ENCODE assay signal across 24 cellular contexts in genomic region chr17:81931557-81932332, GRCh38. TPM values are rescaled to one million over a fixed set of nuclear protein-coding genes. Genes with fewer than 3 reads are reported as not detected.
DNase-seq lines count a peak whose midpoint lies in the region; TF ChIP-seq lines count a peak whose summit lies in the region.
"Had no signal": no experiment of that assay in that cellular context is flagged by ENCODE, and none has a peak within 500 bp of the region (broad histone marks: within the 10 kb centered on the region; RNA-seq: fewer than 3 reads in every experiment).

No MANE protein-coding gene starts in this region.

- H3K4me1 Mint-ChIP-seq in chondrocyte (ENCODE audit: low read depth) = peaks cover 24% of the 10 kb centered on the region

- no peaks in the 10 kb centered on the region for H3K9me3 Mint-ChIP-seq in chondrocyte (ENCODE audit: low read depth)
- H3K9me3 Mint-ChIP-seq: activated CD8-positive, alpha-beta T cell treated with anti-CD3 and anti-CD28 coated beads for 36 hours; activated naive CD4-positive, alpha-beta T cell treated with anti-CD3 and anti-CD28 coated beads, Interleukin-2, amount 50 U/mL, for 24 hours; activated T-cell treated with anti-CD3 and anti-CD28 coated beads, Interleukin-2, amount 50 U/mL, for 4 hours; nephron progenitor cell; T-helper 1 cell treated with Interleukin-12 subunit alpha and Interleukin-12 subunit beta and Interleukin-4 antibody, amounts not matched to agents 30 μg/mL and 1 μg/mL, for 36 hours had no signal

- H3K9ac ChIP-seq in BLaER1 treated with 17β-estradiol and CSF1 and Interleukin-3, amounts not matched to agents 10 nM and 100 nM = peak overlapping the region in 3 of 11 experiments; percentile 17 to 52 (median 38); a peak in 2 of 22 replicates
- no peak overlapping the region for H3K9ac ChIP-seq in Karpas-422 (ENCODE audit: low read length)

- H3K4me3 ChIP-seq in BLaER1 treated with 17β-estradiol and CSF1 and Interleukin-3, amounts not matched to agents 10 nM and 100 nM = no peak overlapping the region
- H3K4me3 ChIP-seq in adrenal gland = no peak overlapping the region
- no peak overlapping the region for H3K4me3 ChIP-seq in Karpas-422 (ENCODE audit: low read length)
- H3K4me3 ChIP-seq: body of pancreas, coronary artery, psoas muscle, skin epidermis, suprapubic skin had no signal

- no peaks in the 10 kb centered on the region for H3K9me3 ChIP-seq in BLaER1 treated with 17β-estradiol and CSF1 and Interleukin-3, amounts not matched to agents 10 nM and 100 nM (replicated peaks in 1 of 11)
- no peaks in the 10 kb centered on the region for H3K9me3 ChIP-seq in adrenal gland (replicated peaks in 1 of 3)
- H3K9me3 ChIP-seq in Karpas-422 (ENCODE audit: low read length) = no peaks in the 10 kb centered on the region
- H3K9me3 ChIP-seq: BE2C, body of pancreas, psoas muscle, suprapubic skin had no signal

- H3K27ac ChIP-seq in BLaER1 treated with 17β-estradiol and CSF1 and Interleukin-3, amounts not matched to agents 10 nM and 100 nM = no peak overlapping the region
- H3K27ac ChIP-seq in adrenal gland (no peak overlapping the region), Karpas-422 (ENCODE audit: low read length) (no peak overlapping the region)
- H3K27ac ChIP-seq: body of pancreas, coronary artery, psoas muscle, skin epidermis, suprapubic skin had no signal

- peaks cover 0 to 31% (median 18%) of the 10 kb centered on the region in 11 experiments; a peak in 11 of 22 replicates for H3K36me3 ChIP-seq in BLaER1 treated with 17β-estradiol and CSF1 and Interleukin-3, amounts not matched to agents 10 nM and 100 nM
- H3K36me3 ChIP-seq in adrenal gland (replicated peaks in 1 of 2) (no peaks in the 10 kb centered on the region), Karpas-422 (ENCODE audit: insufficient read depth, low read length) (no peaks in the 10 kb centered on the region)
- H3K36me3 ChIP-seq: suprapubic skin had no signal

- H3K4me3 Mint-ChIP-seq in chondrocyte (ENCODE audit: unreplicated experiment) = no peak overlapping the region
- H3K4me3 Mint-ChIP-seq: activated CD8-positive, alpha-beta T cell treated with anti-CD3 and anti-CD28 coated beads for 36 hours; activated T-cell treated with anti-CD3 and anti-CD28 coated beads, Interleukin-2, amount 50 U/mL, for 4 hours; nephron progenitor cell had no signal

- peaks cover 32 to 83% (median 67%) of the 10 kb centered on the region in 10 experiments for H3K4me1 ChIP-seq in BLaER1 treated with 17β-estradiol and CSF1 and Interleukin-3, amounts not matched to agents 10 nM and 100 nM
- H3K4me1 ChIP-seq in adrenal gland (replicated peaks in 1 of 2) (peaks cover 7 to 10% of the 10 kb centered on the region in 2 donors), Karpas-422 (ENCODE audit: low read length) (peaks cover 8% of the 10 kb centered on the region)
- H3K4me1 ChIP-seq: BE2C had no signal

- peak overlapping the region; percentile 17 for H3K27ac Mint-ChIP-seq in chondrocyte (ENCODE audit: unreplicated experiment)
- H3K27ac Mint-ChIP-seq: activated CD8-positive, alpha-beta T cell treated with anti-CD3 and anti-CD28 coated beads for 36 hours; activated naive CD4-positive, alpha-beta T cell treated with anti-CD3 and anti-CD28 coated beads, Interleukin-2, amount 50 U/mL, for 24 hours; nephron progenitor cell had no signal

- H3K36me3 Mint-ChIP-seq in chondrocyte (ENCODE audit: low read depth) = peaks cover 10% of the 10 kb centered on the region

- no peak overlapping the region for H2AFZ ChIP-seq in Karpas-422 (ENCODE audit: low read length)

- peaks cover 4% of the 10 kb centered on the region for H3K79me2 ChIP-seq in Karpas-422 (ENCODE audit: low read length)

- peaks cover 0 to 77% (median 24%) of the 10 kb centered on the region in 11 experiments; a peak in 12 of 22 replicates for H4K20me1 ChIP-seq in BLaER1 treated with 17β-estradiol and CSF1 and Interleukin-3, amounts not matched to agents 10 nM and 100 nM
- no peaks in the 10 kb centered on the region for H4K20me1 ChIP-seq in Karpas-422 (ENCODE audit: insufficient read depth, low read depth, low read length)

- intact Hi-C loops in adrenal gland (cut with DNase I) = no loop called here

- H3K27me3 ChIP-seq in BLaER1 treated with 17β-estradiol and CSF1 and Interleukin-3, amounts not matched to agents 10 nM and 100 nM = peaks cover 15 to 24% (median 19%) of the 10 kb centered on the region in 11 experiments
- no peaks in the 10 kb centered on the region for H3K27me3 ChIP-seq in adrenal gland
- no peaks in the 10 kb centered on the region for H3K27me3 ChIP-seq in Karpas-422 (ENCODE audit: low read length)
- H3K27me3 ChIP-seq: BE2C, body of pancreas, suprapubic skin had no signal

- DNase-seq in DMS 273 (lab: John Stamatoyannopoulos, UW; ENCODE audit: unreplicated experiment) (peak; percentile 87), NCI-H446 treated with DMSO at 0.1 percent for 48 hours (lab: John Stamatoyannopoulos, UW) (peak; percentile 33), chondrocyte (ENCODE audit: low spot score) (peak; percentile 68), adrenal gland (no peak), Karpas-422 (no peak), NCI-H1048 (lab: John Stamatoyannopoulos, UW) (no peak)
- DNase-seq: activated CD8-positive, alpha-beta T cell treated with anti-CD3 and anti-CD28 coated beads for 36 hours; activated T-cell treated with anti-CD3 and anti-CD28 coated beads, Interleukin-2, amount 50 U/mL, for 4 hours; BE2C; foreskin melanocyte; kidney glomerular epithelial cell; NCI-H187 treated with DMSO at 0.1 percent for 48 hours; nephron progenitor cell; NK-92 treated with Interleukin-12 subunit alpha and Interleukin-12 subunit beta, amount 100 ng/mL, for 24 hours had no signal

- no peaks in the 10 kb centered on the region for H3K27me3 Mint-ChIP-seq in chondrocyte (ENCODE audit: low read depth)

- no peak for TF ChIP-seq CTCF in chondrocyte (IDR thresholded peaks at IDR 0.05)
- TF ChIP-seq CTCF in adrenal gland (IDR thresholded peaks at IDR 0.05) = no peak

- peak overlapping the region; percentile 16 to 97 (median 61); a peak in 21 of 22 replicates for H3K4me2 ChIP-seq in BLaER1 treated with 17β-estradiol and CSF1 and Interleukin-3, amounts not matched to agents 10 nM and 100 nM
- H3K4me2 ChIP-seq in Karpas-422 (ENCODE audit: low read depth, low read length, poor library complexity, severe bottlenecking) = no peak overlapping the region

- WGBS in adrenal gland, 4 donors = 31 to 59% (median 51%) methylated on average over 9 to 15 of the region's 15 CpGs

- no peaks in the 10 kb centered on the region for H3K9me2 ChIP-seq in Karpas-422 (replicated peaks; ENCODE audit: insufficient read depth, low read length)

- TF ChIP-seq POLR2A in adrenal gland (IDR thresholded peaks at IDR 0.05) = no peak

RNA-seq across cellular contexts. Expression of gene MAFG, which starts 4.2 kb away (rescaled TPM):
- total RNA-seq in chondrocyte = 28.3 to 38.1 TPM (median 37.8 TPM) in 3 replicates
- total RNA-seq in adrenal gland = 10 to 100 TPM; 19.7 to 44.5 (median 25.6) TPM
- polyA plus RNA-seq in adrenal gland = 10 to 100 TPM in 1 of 3 donors, 1 to 10 TPM in 2; 7.7 to 13.0 (median 8.9) TPM
- total RNA-seq in Karpas-422 (2014; rRNA removed; shearing (Covaris generic); ENCODE audit: low replicate concordance) = 10.9 and 14.9 TPM in 2 replicates

RNA-seq across cellular contexts. Expression of gene PYCR1, which starts 5.4 kb away (rescaled TPM):
- total RNA-seq in chondrocyte (154 to 235 TPM (median 224 TPM) in 3 replicates), adrenal gland (10 to 100 TPM in 1 of 8 donors, 1 to 10 TPM in 6, under 1 TPM in 1; 0.79 to 10.2 (median 4.7) TPM)
- polyA plus RNA-seq in adrenal gland = 1 to 10 TPM; 1.8 to 5.4 (median 2.0) TPM
- not detected in 2 replicates for total RNA-seq in Karpas-422 (2014; rRNA removed; shearing (Covaris generic); ENCODE audit: low replicate concordance)

RNA-seq across cellular contexts. Expression of gene SIRT7, which starts 13.8 kb away (rescaled TPM):
- total RNA-seq in chondrocyte (14.5 to 16.0 TPM (median 15.8 TPM) in 3 replicates), adrenal gland (10 to 100 TPM; 10.4 to 25.2 (median 14.6) TPM)
- polyA plus RNA-seq in adrenal gland = 10 to 100 TPM in 2 of 3 donors, 1 to 10 TPM in 1; 4.2 to 49.8 (median 33.3) TPM
- total RNA-seq in Karpas-422 (2014; rRNA removed; shearing (Covaris generic); ENCODE audit: low replicate concordance) = 19.6 and 33.7 TPM in 2 replicates

RNA-seq across cellular contexts. Expression of gene MYADML2, which starts 15.3 kb away (rescaled TPM):
- total RNA-seq in chondrocyte (not detected in 3 replicates), adrenal gland (not detected)
- not detected for polyA plus RNA-seq in adrenal gland
- not detected in 2 replicates for total RNA-seq in Karpas-422 (2014; rRNA removed; shearing (Covaris generic); ENCODE audit: low replicate concordance)
- total RNA-seq: activated CD8-positive, alpha-beta T cell treated with anti-CD3 and anti-CD28 coated beads for 36 hours; activated T-cell treated with anti-CD3 and anti-CD28 coated beads, Interleukin-2, amount 50 U/mL, for 4 hours; body of pancreas; M059J; mesenteric fat pad; suprapubic skin had no signal

RNA-seq across cellular contexts. Expression of gene PCYT2, which starts 20.5 kb away (rescaled TPM):
- 28.5 to 32.5 TPM (median 28.8 TPM) in 3 replicates for total RNA-seq in chondrocyte
- total RNA-seq in adrenal gland = 10 to 100 TPM; 19.8 to 31.6 (median 26.9) TPM
- 10 to 100 TPM; 32.5 to 41.2 (median 37.5) TPM for polyA plus RNA-seq in adrenal gland
- total RNA-seq in Karpas-422 (2014; rRNA removed; shearing (Covaris generic); ENCODE audit: low replicate concordance) = 20.9 and 72.3 TPM in 2 replicates

Comparison
In these comparisons a context has a peak if more than half of its experiments do, and no peak if none do; other contexts are left out.
1. DNase-seq: peak in DMS 273 (single experiment), NCI-H446 treated with DMSO at 0.1 percent for 48 hours (single experiment) and chondrocyte (single experiment); none in adrenal gland (0 of 7), Karpas-422 (single experiment) and NCI-H1048 (single experiment).
2. RNA of gene PYCR1, which starts 5.4 kb away (total RNA-seq): 154 to 235 TPM in chondrocyte; 0.79 to 10.2 TPM in adrenal gland and not detected in Karpas-422; every median in the first group is over 10 times any median in the second.